11 cellular contexts compared by ENCODE assay signal in the genomic region with DNA sequence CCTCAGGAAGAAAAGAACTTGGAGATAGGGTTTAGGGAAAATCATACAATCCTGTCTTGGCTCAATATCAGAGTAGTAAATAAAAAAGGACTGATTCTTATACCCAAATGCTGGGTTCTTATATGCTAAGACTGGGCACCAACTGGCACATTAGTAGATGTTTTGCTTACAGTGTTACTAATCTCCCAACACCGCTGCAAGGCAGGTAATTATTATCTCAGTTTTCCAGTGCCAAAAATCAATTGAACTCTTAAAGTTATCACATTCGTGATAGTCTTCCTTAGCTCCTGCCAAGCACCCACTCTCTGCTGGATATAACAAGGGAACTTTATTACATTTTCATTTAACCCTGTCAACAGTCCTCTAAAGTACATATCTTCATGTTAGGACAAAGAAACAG. TPM values are rescaled to one million over a fixed set of nuclear protein-coding genes. Genes with fewer than 3 reads are reported as not detected.
DNase-seq lines count a peak whose midpoint lies in the region; ATAC-seq and TF ChIP-seq lines count a peak whose summit lies in the region.
"Had no signal": no experiment of that assay in that cellular context is flagged by ENCODE, and none has a peak within 500 bp of the region (broad histone marks: within the 10 kb centered on the region; RNA-seq: fewer than 3 reads in every experiment).

No MANE protein-coding gene starts in this region.

- no peak overlapping the region for H2AFZ ChIP-seq in hepatocyte

- H3K4me1 ChIP-seq in hepatocyte (ENCODE audit: insufficient read depth) = peaks cover 42% of the 10 kb centered on the region
- H3K4me1 ChIP-seq in gastrocnemius medialis = peaks cover 54 to 65% of the 10 kb centered on the region in 2 donors

- peaks cover 23 to 31% of the 10 kb centered on the region in 2 donors for H3K36me3 Mint-ChIP-seq in CD14-positive monocyte
- H3K36me3 Mint-ChIP-seq in T-helper 17 cell (ENCODE audit: low read depth) = no peaks in the 10 kb centered on the region

- H3K4me3 ChIP-seq in hepatocyte (peak overlapping the region; percentile 42), gastrocnemius medialis (peak overlapping the region; percentile 64 to 89 (median 79))

- H3K9me3 ChIP-seq in T-helper 17 cell (ENCODE audit: control insufficient read depth, low read length, poor library complexity, severe bottlenecking) (no peaks in the 10 kb centered on the region), hepatocyte (ENCODE audit: low read depth) (no peaks in the 10 kb centered on the region), gastrocnemius medialis (no peaks in the 10 kb centered on the region)

- DNase-seq in CD14-positive monocyte (ENCODE audit: low spot score) (no peak), T-helper 17 cell (no peak), hepatocyte (ENCODE audit: low spot score) (no peak), gastrocnemius medialis (no peak), DMS114 treated with DMSO at 0.1 percent for 48 hours (lab: John Stamatoyannopoulos, UW; ENCODE audit: unreplicated experiment) (no peak)
- DNase-seq: head of caudate nucleus, NCI-H187 had no signal

- intact Hi-C loops in CD14-positive monocyte (cut with micrococcal nuclease) = loop anchor here in 1 of 2 donors (5.0 to 10.0 kb wide), 2 partner anchors 95 to 1223 kb away; a partner anchor contains a TSS
- intact Hi-C loops in gastrocnemius medialis (cut with DNase I; ENCODE audit: low total_unique reads) = loop anchor here (5.0 kb wide), 1 partner anchor 290 kb away; a partner anchor contains a TSS

- TF ChIP-seq POLR2A in gastrocnemius medialis (IDR thresholded peaks at IDR 0.05) = no peak

- ATAC-seq in T-helper 17 cell = no peak
- no peak for ATAC-seq in gastrocnemius medialis
- no peak for ATAC-seq in GM21390 (IDR thresholded peaks at IDR 0.05; ENCODE audit: unreplicated experiment)
- ATAC-seq in HG02840 (IDR thresholded peaks at IDR 0.05; ENCODE audit: low FRiP score, unreplicated experiment) = no peak
- ATAC-seq in HG03196 (IDR thresholded peaks at IDR 0.05; ENCODE audit: unreplicated experiment) = no peak

- H3K27ac ChIP-seq in hepatocyte (peak overlapping the region; percentile 42), gastrocnemius medialis (peak overlapping the region; percentile 83 to 91 (median 87))

- H3K4me1 Mint-ChIP-seq in CD14-positive monocyte = peaks cover 66% of the 10 kb centered on the region
- H3K4me1 Mint-ChIP-seq in T-helper 17 cell = peaks cover 5% of the 10 kb centered on the region

- 54% methylated on average over 2 of the region's 2 CpGs for WGBS in hepatocyte (ENCODE audit: low lambda C conversion rate, missing lambda C conversion rate)

- peak overlapping the region; percentile 84 for H3K4me2 ChIP-seq in hepatocyte

- TF ChIP-seq CTCF in CD14-positive monocyte (IDR thresholded peaks at IDR 0.05) (no peak), hepatocyte (IDR thresholded peaks at IDR 0.05; ENCODE audit: poor library complexity) (no peak), gastrocnemius medialis (IDR thresholded peaks at IDR 0.05 in 4 of 5, conservative IDR thresholded peaks at IDR 0.05 in 1 of 5) (no peak)

- H3K9me3 Mint-ChIP-seq in CD14-positive monocyte = no peaks in the 10 kb centered on the region

- peak overlapping the region; percentile 98 to 100 for H3K4me3 Mint-ChIP-seq in CD14-positive monocyte
- H3K4me3 Mint-ChIP-seq in T-helper 17 cell = peak overlapping the region; percentile 9

- H3K9me2 ChIP-seq in hepatocyte (replicated peaks; ENCODE audit: insufficient read depth) = no peaks in the 10 kb centered on the region

- peak overlapping the region in 4 of 7 donors; percentile 37 to 81 (median 72) for H3K27ac Mint-ChIP-seq in CD14-positive monocyte
- H3K27ac Mint-ChIP-seq in T-helper 17 cell = no peak overlapping the region

- no peaks in the 10 kb centered on the region for H3K36me3 ChIP-seq in hepatocyte (replicated peaks; ENCODE audit: insufficient read depth, low read depth)
- H3K36me3 ChIP-seq in gastrocnemius medialis = peaks cover 0 to 16% of the 10 kb centered on the region in 2 donors

- H3K79me2 ChIP-seq in hepatocyte = peaks cover 48% of the 10 kb centered on the region

- peaks cover 0 to 2% (median 0%) of the 10 kb centered on the region in 3 donors for H3K27me3 Mint-ChIP-seq in CD14-positive monocyte (ENCODE audit: low read depth in 3 of 3)
- no peaks in the 10 kb centered on the region for H3K27me3 Mint-ChIP-seq in T-helper 17 cell

- H4K20me1 ChIP-seq in hepatocyte (ENCODE audit: insufficient read depth, poor library complexity, severe bottlenecking) = no peaks in the 10 kb centered on the region

- in situ Hi-C loops in gastrocnemius medialis (cut with MboI; ENCODE audit: low sequenced_read_pairs in 4 of 4) = loop anchor here in 2 of 4 donors (5.0 to 10.0 kb wide), 2 partner anchors 55 to 97 kb away; a partner anchor contains a TSS

- H3K27me3 ChIP-seq in hepatocyte (no peaks in the 10 kb centered on the region), gastrocnemius medialis (no peaks in the 10 kb centered on the region)

RNA-seq across cellular contexts. Expression of a gene that starts 25.0 kb away (rescaled TPM):
- not detected for polyA plus RNA-seq in CD14-positive monocyte
- total RNA-seq in T-helper 17 cell = not detected
- total RNA-seq in hepatocyte = not detected in 2 replicates
- not detected in 2 replicates for polyA plus RNA-seq in hepatocyte
- not detected for total RNA-seq in gastrocnemius medialis
- total RNA-seq: T-helper 1 cell treated with Interleukin-12 subunit alpha and Interleukin-12 subunit beta and Interleukin-4 antibody, amounts not matched to agents 30 ng/mL and 1 ng/mL, for 36 hours had no signal
